In genomic region chr13:101869553-101869952, GRCh38 we compare ENCODE assay signal across 12 cellular contexts.
DNase-seq lines count a peak whose midpoint lies in the region; ATAC-seq and TF ChIP-seq lines count a peak whose summit lies in the region.
"Had no signal": no experiment of that assay in that cellular context is flagged by ENCODE, and none has a peak within 500 bp of the region (broad histone marks: within the 10 kb centered on the region; RNA-seq: fewer than 3 reads in every experiment).

No MANE protein-coding gene starts in this region.

- TF ChIP-seq CTCF in astrocyte of the spinal cord (IDR thresholded peaks at IDR 0.05; ENCODE audit: low read depth, low read length), result no peak
- no peak for TF ChIP-seq CTCF in lower leg skin (IDR thresholded peaks at IDR 0.05)
- no peak for TF ChIP-seq CTCF in activated CD8-positive, alpha-beta T cell treated with anti-CD3 and anti-CD28 coated beads for 36 hours (IDR thresholded peaks at IDR 0.05)
- no peak for TF ChIP-seq CTCF in suprapubic skin (IDR thresholded peaks at IDR 0.05)

- peak; percentile 92 for ATAC-seq in GM18867 (IDR thresholded peaks at IDR 0.05; ENCODE audit: unreplicated experiment)
- ATAC-seq in GM21390 (IDR thresholded peaks at IDR 0.05; ENCODE audit: unreplicated experiment), result peak; percentile 88
- peak; percentile 97 for ATAC-seq in HG03135 (IDR thresholded peaks at IDR 0.05; ENCODE audit: unreplicated experiment)
- ATAC-seq in activated CD8-positive, alpha-beta T cell treated with anti-CD3 and anti-CD28 coated beads for 36 hours, result no peak

- TF ChIP-seq POLR2A in lower leg skin (IDR thresholded peaks at IDR 0.05) (no peak), suprapubic skin (IDR thresholded peaks at IDR 0.05) (no peak)

- H3K4me3 ChIP-seq in astrocyte of the spinal cord (ENCODE audit: low read depth, low read length), result no peak overlapping the region
- no peak overlapping the region for H3K4me3 ChIP-seq in lower leg skin (ENCODE audit: low read depth, poor library complexity, severe bottlenecking)
- H3K4me3 ChIP-seq in suprapubic skin, result no peak overlapping the region

- H3K9me3 Mint-ChIP-seq in activated CD8-positive, alpha-beta T cell treated with anti-CD3 and anti-CD28 coated beads for 36 hours, result no peaks in the 10 kb centered on the region

- no peaks in the 10 kb centered on the region for H3K36me3 Mint-ChIP-seq in activated CD8-positive, alpha-beta T cell treated with anti-CD3 and anti-CD28 coated beads for 36 hours (ENCODE audit: low read depth)

- no peak overlapping the region for H3K27ac ChIP-seq in suprapubic skin

- POLR2A ChIA-PET in activated CD8-positive, alpha-beta T cell treated with anti-CD3 and anti-CD28 coated beads for 36 hours (lab: Charles Lee), result no interaction called here

- DNase-seq in astrocyte of the spinal cord (ENCODE audit: low read depth, low spot score), result peak; percentile 8
- DNase-seq in lower leg skin (ENCODE audit: low spot score in 2 of 2), result no peak
- no peak for DNase-seq in activated CD8-positive, alpha-beta T cell treated with anti-CD3 and anti-CD28 coated beads for 36 hours
- no peak for DNase-seq in suprapubic skin (ENCODE audit: low spot score in 2 of 2)
- no peak for DNase-seq in ecto neural progenitor cell (ENCODE audit: low spot score)
- DNase-seq: kidney; NCI-H226; stimulated activated CD4-positive, alpha-beta T cell treated with anti-CD3 and anti-CD28 coated beads, Interleukin-4, amount 100 ng/mL, for 4 hours; SW 1271 had no signal

- in situ Hi-C loops in astrocyte of the spinal cord (cut with HindIII; ENCODE audit: low sequenced_read_pairs), result no loop called here

- no peak overlapping the region for H3K4me3 Mint-ChIP-seq in activated CD8-positive, alpha-beta T cell treated with anti-CD3 and anti-CD28 coated beads for 36 hours

- H3K36me3 ChIP-seq in suprapubic skin, result no peaks in the 10 kb centered on the region

- CTCF ChIA-PET in activated CD8-positive, alpha-beta T cell treated with anti-CD3 and anti-CD28 coated beads for 36 hours (lab: Charles Lee), result no interaction called here

- intact Hi-C loops in lower leg skin (cut with DNase I; ENCODE audit: low total_unique reads), result no loop called here
- intact Hi-C loops in activated CD8-positive, alpha-beta T cell treated with anti-CD3 and anti-CD28 coated beads for 36 hours (cut with micrococcal nuclease), result no loop called here

- H3K27me3 ChIP-seq in suprapubic skin, result no peaks in the 10 kb centered on the region

- no peaks in the 10 kb centered on the region for H3K9me3 ChIP-seq in suprapubic skin

- no peaks in the 10 kb centered on the region for H3K4me1 Mint-ChIP-seq in activated CD8-positive, alpha-beta T cell treated with anti-CD3 and anti-CD28 coated beads for 36 hours (ENCODE audit: low read depth)

- no peaks in the 10 kb centered on the region for H3K4me1 ChIP-seq in suprapubic skin

- peaks cover 1% of the 10 kb centered on the region for H3K27me3 Mint-ChIP-seq in activated CD8-positive, alpha-beta T cell treated with anti-CD3 and anti-CD28 coated beads for 36 hours

- TF ChIP-seq EP300 in suprapubic skin (IDR thresholded peaks at IDR 0.05), result no peak

- H3K27ac Mint-ChIP-seq in activated CD8-positive, alpha-beta T cell treated with anti-CD3 and anti-CD28 coated beads for 36 hours, result no peak overlapping the region
